20 cellular contexts compared by ENCODE assay signal in genomic region chr12:117208206-117208605, GRCh38. TPM values are rescaled to one million over a fixed set of nuclear protein-coding genes. Genes with fewer than 3 reads are reported as not detected.
A peak's percentile ranks its signal among the peaks of the same experiment; 100 is the strongest.
DNase-seq lines count a peak whose midpoint lies in the region; ATAC-seq and TF ChIP-seq lines count a peak whose summit lies in the region.
"Had no signal": no experiment of that assay in that cellular context is flagged by ENCODE, and none has a peak within 500 bp of the region (broad histone marks: within the 10 kb centered on the region; RNA-seq: fewer than 3 reads in every experiment).

No MANE protein-coding gene starts in this region.

- DNase-seq in islet precursor cell (peak; percentile 45), neural progenitor cell (ENCODE audit: low spot score) (no peak), spleen (peak; percentile 44)
- no peak for DNase-seq in stimulated activated CD4-positive, alpha-beta T cell treated with anti-CD3 and anti-CD28 coated beads, Interleukin-4, amount 100 ng/mL, for 24 hours
- DNase-seq: Caco-2; CD4-positive, CD25-positive, alpha-beta regulatory T cell; CD8-positive, alpha-beta T cell; DMS153; DND-41; GM23248; H7; HCEC 1CT had no signal

- H3K27ac ChIP-seq in VCaP, result peak overlapping the region; percentile 11; the same call in 1 of the 2 replicates
- no peak overlapping the region for H3K27ac ChIP-seq in neural progenitor cell
- H3K27ac ChIP-seq in spleen, result no peak overlapping the region
- H3K27ac ChIP-seq: 22Rv1, BLaER1, C4-2B, GM23248 had no signal

- no peak for TF ChIP-seq POLR2A in spleen (IDR thresholded peaks at IDR 0.05)

- H3K27me3 ChIP-seq in neural progenitor cell, result no peaks in the 10 kb centered on the region
- H3K27me3 ChIP-seq in spleen (replicated peaks in 1 of 7), result peaks cover 0 to 36% (median 0%) of the 10 kb centered on the region in 7 donors
- H3K27me3 ChIP-seq: BLaER1 had no signal

- H3K27ac Mint-ChIP-seq in neural progenitor cell, result peak overlapping the region; percentile 72
- H3K27ac Mint-ChIP-seq: B cell; CD4-positive, CD25-positive, alpha-beta regulatory T cell; CD8-positive, alpha-beta T cell had no signal

- H3K4me3 ChIP-seq in neural progenitor cell (no peak overlapping the region), spleen (no peak overlapping the region)
- H3K4me3 ChIP-seq: BLaER1, GM23248 had no signal

- H3K4me1 ChIP-seq in neural progenitor cell, result peaks cover 8% of the 10 kb centered on the region
- H3K4me1 ChIP-seq in spleen, result no peaks in the 10 kb centered on the region
- H3K4me1 ChIP-seq: Caco-2 had no signal

- no peaks in the 10 kb centered on the region for H4K20me1 ChIP-seq in neural progenitor cell (ENCODE audit: low read depth)
- H4K20me1 ChIP-seq: BLaER1 had no signal

- H3K9me3 ChIP-seq in neural progenitor cell (ENCODE audit: low read depth), result no peaks in the 10 kb centered on the region
- no peaks in the 10 kb centered on the region for H3K9me3 ChIP-seq in spleen
- H3K9me3 ChIP-seq: BLaER1, Caco-2 had no signal

- H2AFZ ChIP-seq in neural progenitor cell (replicated peaks), result no peak overlapping the region
- H2AFZ ChIP-seq: GM23248 had no signal

- ATAC-seq in HG03354 (IDR thresholded peaks at IDR 0.05; ENCODE audit: poor library complexity, severe bottlenecking, unreplicated experiment) (no peak), HG02759 (IDR thresholded peaks at IDR 0.05; ENCODE audit: unreplicated experiment) (no peak), HG03521 (IDR thresholded peaks at IDR 0.05; ENCODE audit: unreplicated experiment) (no peak)
- ATAC-seq: CD8-positive, alpha-beta T cell had no signal

- WGBS in spleen, 5 donors, result 74 to 80% (median 77%) methylated on average over 16 of the region's 16 CpGs

- no peaks in the 10 kb centered on the region for H3K79me2 ChIP-seq in neural progenitor cell (ENCODE audit: low read depth)

- H3K36me3 ChIP-seq in neural progenitor cell (no peaks in the 10 kb centered on the region), spleen (no peaks in the 10 kb centered on the region)
- H3K36me3 ChIP-seq: BLaER1 had no signal

- peaks cover 19% of the 10 kb centered on the region for H3K27me3 Mint-ChIP-seq in neural progenitor cell (ENCODE audit: insufficient read depth, low read depth)

- H3K4me3 Mint-ChIP-seq in neural progenitor cell, result no peak overlapping the region
- H3K4me3 Mint-ChIP-seq: B cell; CD4-positive, CD25-positive, alpha-beta regulatory T cell; CD8-positive, alpha-beta T cell had no signal

- TF ChIP-seq CTCF in VCaP (conservative IDR thresholded peaks at IDR 0.05) (no peak), neural progenitor cell (IDR thresholded peaks at IDR 0.05) (no peak), spleen (IDR thresholded peaks at IDR 0.05 in 8 of 11, conservative IDR thresholded peaks at IDR 0.05 in 3 of 11) (no peak)

- no peak overlapping the region for H3K4me2 ChIP-seq in neural progenitor cell
- H3K4me2 ChIP-seq: BLaER1 had no signal

- H3K9me3 Mint-ChIP-seq in neural progenitor cell, result no peaks in the 10 kb centered on the region
- H3K9me3 Mint-ChIP-seq: CD8-positive, alpha-beta T cell had no signal

- no peak overlapping the region for H3K9ac ChIP-seq in neural progenitor cell
- H3K9ac ChIP-seq: BLaER1, GM23248 had no signal

- no peaks in the 10 kb centered on the region for H3K36me3 Mint-ChIP-seq in neural progenitor cell
- H3K36me3 Mint-ChIP-seq: CD8-positive, alpha-beta T cell had no signal

- H3K4me1 Mint-ChIP-seq in neural progenitor cell, result peaks cover 17% of the 10 kb centered on the region
- H3K4me1 Mint-ChIP-seq: B cell; CD4-positive, CD25-positive, alpha-beta regulatory T cell had no signal

- H3F3A ChIP-seq in neural progenitor cell (ENCODE audit: low read depth), result peaks cover 5% of the 10 kb centered on the region

- intact Hi-C loops in spleen (cut with DNase I; ENCODE audit: low total_unique reads), result no loop called here

RNA-seq across cellular contexts. Expression of gene FBXO21, which starts 17.9 kb away (rescaled TPM):
- total RNA-seq in neural progenitor cell (ENCODE audit: low replicate concordance) (69.3 and 114 TPM in 2 replicates), spleen (100 to 1,000 TPM in 2 of 7 donors, 10 to 100 TPM in 5; 30.6 to 130 (median 50.0) TPM)
- 10 to 100 TPM in 1 of 3 donors, 1 to 10 TPM in 2; 6.3 to 10.5 (median 6.7) TPM for polyA plus RNA-seq in spleen

Comparison
In these comparisons a context has a peak if more than half of its experiments do, and no peak if none do; other contexts are left out.
1. DNase-seq: peak in islet precursor cell (single experiment) and spleen (single experiment); none in neural progenitor cell (single experiment) and stimulated activated CD4-positive, alpha-beta T cell treated with anti-CD3 and anti-CD28 coated beads, Interleukin-4, amount 100 ng/mL, for 24 hours (single experiment).